ENCODE assay signal across 22 cellular contexts in the genomic region with DNA sequence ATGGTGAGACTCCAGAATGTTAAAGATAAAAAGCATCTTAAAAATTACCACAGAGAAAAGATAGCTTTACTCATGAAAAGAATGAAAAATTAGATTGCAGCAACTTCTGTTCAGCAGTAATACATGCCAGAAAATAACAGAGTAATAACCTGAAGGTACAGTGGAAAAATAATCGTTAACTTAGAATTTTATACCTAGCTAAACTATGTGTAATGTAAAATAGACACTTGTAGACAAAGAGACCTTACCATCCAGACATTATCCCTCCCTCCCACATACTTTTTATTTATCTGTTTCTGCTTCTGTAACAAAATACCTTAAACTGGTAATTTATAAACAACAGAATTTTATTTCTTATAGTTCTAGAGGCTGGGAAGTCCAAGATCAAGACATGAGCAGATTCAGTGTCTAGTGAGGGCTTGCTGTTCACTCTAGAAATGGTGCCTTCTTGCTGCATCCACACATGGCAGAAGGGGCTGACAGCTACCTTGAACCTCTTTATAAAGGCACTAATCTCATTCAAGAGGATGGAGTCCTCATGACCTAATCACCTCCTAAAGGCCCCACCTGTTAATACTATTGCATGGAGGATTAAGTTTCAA.
DNase-seq lines count a peak whose midpoint lies in the region; ATAC-seq, FAIRE-seq and TF ChIP-seq lines count a peak whose summit lies in the region.
"Had no signal": no experiment of that assay in that cellular context is flagged by ENCODE, and none has a peak within 500 bp of the region (broad histone marks: within the 10 kb centered on the region; RNA-seq: fewer than 3 reads in every experiment).

No MANE protein-coding gene starts in this region.

- H3K27me3 ChIP-seq in HepG2 (ENCODE audit: control insufficient read depth in 1 of 2, insufficient read depth in 2 of 2, low read length in 2 of 2) (no peaks in the 10 kb centered on the region; a peak in 1 of 5 replicates), right lobe of liver (no peaks in the 10 kb centered on the region), endodermal cell (ENCODE audit: control insufficient read depth, insufficient read depth, low read length, poor library complexity, severe bottlenecking) (no peaks in the 10 kb centered on the region), esophagus squamous epithelium (no peaks in the 10 kb centered on the region)
- H3K27me3 ChIP-seq: BLaER1 treated with 17β-estradiol and CSF1 and Interleukin-3, amounts not matched to agents 10 nM and 100 nM had no signal

- BruUV-seq in HepG2 (replicated peaks; lab: Mats Ljungman, UMichigan): no TSS peak

- in situ Hi-C loops in HepG2 (cut with HindIII; ENCODE audit: extremely low pct_ligation_motif_present, low pct_unique_long_range_greater_than_20kb): no loop called here

- no peaks in the 10 kb centered on the region for H3K36me3 ChIP-seq in HepG2 (replicated peaks in 1 of 2; ENCODE audit: control insufficient read depth in 1 of 2, insufficient read depth in 2 of 2, low read length in 2 of 2)
- no peaks in the 10 kb centered on the region for H3K36me3 ChIP-seq in right lobe of liver
- no peaks in the 10 kb centered on the region for H3K36me3 ChIP-seq in endodermal cell (ENCODE audit: control insufficient read depth, insufficient read depth, low read length)
- H3K36me3 ChIP-seq in esophagus squamous epithelium: no peaks in the 10 kb centered on the region
- H3K36me3 ChIP-seq: BLaER1 treated with 17β-estradiol and CSF1 and Interleukin-3, amounts not matched to agents 10 nM and 100 nM had no signal

- H2AFZ ChIP-seq in HepG2 (ENCODE audit: low read length): no peak overlapping the region

- POLR2A ChIA-PET in HepG2 (lab: Yijun Ruan, JAX): no interaction called here

- H3K4me1 ChIP-seq in HepG2 (ENCODE audit: insufficient read depth, low read length) (no peaks in the 10 kb centered on the region), right lobe of liver (no peaks in the 10 kb centered on the region), endodermal cell (ENCODE audit: control insufficient read depth, insufficient read depth, low read length) (peaks cover 2% of the 10 kb centered on the region), esophagus squamous epithelium (no peaks in the 10 kb centered on the region)
- H3K4me1 ChIP-seq: A549; BLaER1 treated with 17β-estradiol and CSF1 and Interleukin-3, amounts not matched to agents 10 nM and 100 nM; Caco-2 had no signal

- no peak for TF ChIP-seq RAD21 in HepG2 (CRISPR knock-in tag; IDR thresholded peaks at IDR 0.05)

- H3K9ac ChIP-seq in HepG2 (ENCODE audit: insufficient read depth, low read depth, low read length) (no peak overlapping the region), endodermal cell (ENCODE audit: extremely low read depth, low read length, poor library complexity, severe bottlenecking) (no peak overlapping the region)
- H3K9ac ChIP-seq: BLaER1 treated with 17β-estradiol and CSF1 and Interleukin-3, amounts not matched to agents 10 nM and 100 nM had no signal

- TF ChIP-seq CTCF in HepG2 (CRISPR knock-in tag; IDR thresholded peaks at IDR 0.05): no peak
- TF ChIP-seq CTCF in right lobe of liver (IDR thresholded peaks at IDR 0.05): no peak
- TF ChIP-seq CTCF in endodermal cell (conservative IDR thresholded peaks at IDR 0.05): no peak
- TF ChIP-seq CTCF in esophagus squamous epithelium (IDR thresholded peaks at IDR 0.05): no peak

- WGBS in HepG2 (ENCODE audit: low lambda C conversion rate): 0% methylated on average over 1 of the region's 1 CpG
- 69% methylated on average over 1 of the region's 1 CpG for WGBS in right lobe of liver (ENCODE audit: insufficient coverage, low coverage, low lambda C conversion rate, missing lambda C conversion rate)
- no CpG with 5 or more reads among the region's 1 CpG for WGBS in endodermal cell (ENCODE audit: insufficient coverage in 1 of 2, insufficient read length in 1 of 2), 2 experiments
- WGBS in esophagus squamous epithelium, 2 donors: 80 to 95% methylated on average over 1 of the region's 1 CpG

- TF ChIP-seq EP300 in HepG2 (IDR thresholded peaks at IDR 0.05; ENCODE audit: low read depth in 2 of 2, low read length in 2 of 2) (no peak), HepG2 (CRISPR knock-in tag; IDR thresholded peaks at IDR 0.05; ENCODE audit: borderline replicate concordance) (no peak)

- intact Hi-C loops in HepG2 (cut with micrococcal nuclease; ENCODE audit: unreplicated experiment) (no loop called here), right lobe of liver (cut with DNase I) (no loop called here), esophagus squamous epithelium (cut with DNase I) (no loop called here)

- no peaks in the 10 kb centered on the region for H3K27me3 Mint-ChIP-seq in endodermal cell (ENCODE audit: insufficient read depth)
- H3K27me3 Mint-ChIP-seq: B cell had no signal

- H3K4me3 ChIP-seq in HepG2 (replicated peaks in 1 of 3; ENCODE audit: insufficient read depth in 1 of 3, low read depth in 2 of 3, low read length in 3 of 3): no peak overlapping the region
- no peak overlapping the region for H3K4me3 ChIP-seq in right lobe of liver
- H3K4me3 ChIP-seq in endodermal cell (ENCODE audit: low read length): peak overlapping the region; percentile 1
- H3K4me3 ChIP-seq in esophagus squamous epithelium: no peak overlapping the region
- H3K4me3 ChIP-seq: A549; BLaER1 treated with 17β-estradiol and CSF1 and Interleukin-3, amounts not matched to agents 10 nM and 100 nM had no signal

- H3K4me1 Mint-ChIP-seq in endodermal cell: no peaks in the 10 kb centered on the region
- H3K4me1 Mint-ChIP-seq: B cell had no signal

- CTCF ChIA-PET in HepG2 (lab: Yijun Ruan, JAX; ENCODE audit: low intra/inter-chr PET ratio, low total read pairs): no interaction called here

- no peak for DNase-seq in HepG2 (ENCODE audit: low spot score)
- no peak for DNase-seq in right lobe of liver
- DNase-seq in NCI-H524 treated with DMSO at 0.1 percent for 48 hours (lab: John Stamatoyannopoulos, UW): peak; percentile 83
- DNase-seq in endodermal cell: no peak
- DNase-seq in esophagus squamous epithelium (lab: John Stamatoyannopoulos, UW): no peak
- no peak for DNase-seq in SW480 (ENCODE audit: low spot score)
- DNase-seq: AML-193; Caco-2; Calu3; CD4-positive, alpha-beta T cell; CD8-positive, alpha-beta T cell; DMS79 treated with DMSO at 0.1 percent for 48 hours; GF-D8 had no signal

- ATAC-seq in HepG2 (no peak), right lobe of liver (no peak)
- ATAC-seq: A549; CD8-positive, alpha-beta T cell had no signal

- no peak for FAIRE-seq in HepG2 (lab: Jason Lieb, UNC)
- FAIRE-seq: A549, D721Med, G401.6, GM12891, GM19239 had no signal

- H3K4me2 ChIP-seq in HepG2 (ENCODE audit: low read depth, low read length): no peak overlapping the region
- H3K4me2 ChIP-seq: A549; BLaER1 treated with 17β-estradiol and CSF1 and Interleukin-3, amounts not matched to agents 10 nM and 100 nM had no signal

- TF ChIP-seq POLR2A in HepG2 (IDR thresholded peaks at IDR 0.05; ENCODE audit: insufficient read depth in 1 of 2, low read depth in 2 of 2, low read length in 2 of 2) (no peak), right lobe of liver (IDR thresholded peaks at IDR 0.05) (no peak), esophagus squamous epithelium (IDR thresholded peaks at IDR 0.05) (no peak)

- H3K9me3 Mint-ChIP-seq in endodermal cell: peaks cover 28% of the 10 kb centered on the region

- H3K27ac Mint-ChIP-seq in endodermal cell: no peak overlapping the region
- H3K27ac Mint-ChIP-seq: B cell; CD4-positive, alpha-beta T cell; CD8-positive, alpha-beta T cell had no signal

- H4K20me1 ChIP-seq in HepG2 (ENCODE audit: insufficient read depth, low read length): no peaks in the 10 kb centered on the region
- H4K20me1 ChIP-seq: BLaER1 treated with 17β-estradiol and CSF1 and Interleukin-3, amounts not matched to agents 10 nM and 100 nM had no signal

- H3K36me3 Mint-ChIP-seq in endodermal cell (ENCODE audit: low read depth): no peaks in the 10 kb centered on the region
- H3K36me3 Mint-ChIP-seq: CD8-positive, alpha-beta T cell had no signal

- H3K4me3 Mint-ChIP-seq in endodermal cell: no peak overlapping the region
- H3K4me3 Mint-ChIP-seq: B cell; CD4-positive, alpha-beta T cell; CD8-positive, alpha-beta T cell had no signal

- no peaks in the 10 kb centered on the region for H3K79me2 ChIP-seq in HepG2 (ENCODE audit: insufficient read depth, low read length)

- H3K27ac ChIP-seq in HepG2 (ENCODE audit: extremely low read length, insufficient read depth, low read length): no peak overlapping the region
- H3K27ac ChIP-seq in right lobe of liver: no peak overlapping the region
- H3K27ac ChIP-seq in endodermal cell (ENCODE audit: low read depth, low read length): no peak overlapping the region
- H3K27ac ChIP-seq in esophagus squamous epithelium: no peak overlapping the region
- H3K27ac ChIP-seq: 22Rv1; A549; BLaER1 treated with 17β-estradiol and CSF1 and Interleukin-3, amounts not matched to agents 10 nM and 100 nM; C4-2B had no signal

- peaks cover 19% of the 10 kb centered on the region for H3K9me3 ChIP-seq in HepG2 (ENCODE audit: low read length)
- H3K9me3 ChIP-seq in right lobe of liver: no peaks in the 10 kb centered on the region
- peaks cover 35% of the 10 kb centered on the region for H3K9me3 ChIP-seq in endodermal cell (ENCODE audit: control insufficient read depth, low read length)
- H3K9me3 ChIP-seq in esophagus squamous epithelium: peaks cover 0 to 15% (median 0%) of the 10 kb centered on the region in 3 donors
- H3K9me3 ChIP-seq: A549 had no signal

TF ChIP-seq in HepG2, 621 proteins besides CTCF, POLR2A, EP300 and RAD21:
- TF ChIP-seq ZFP1 (CRISPR knock-in tag; IDR thresholded peaks at IDR 0.05) (peak; percentile 88; the same call in 1 of the 2 replicates), ZNF564 (CRISPR knock-in tag; IDR thresholded peaks at IDR 0.05) (0 out of 2 replicates have a peak, but pooled peaks have one; percentile 54), ZNF256 (CRISPR knock-in tag; conservative IDR thresholded peaks at IDR 0.05) (no peak)
